Comparison of ENCODE assay signal across 9 cellular contexts in genomic region chr19:7337380-7338194, GRCh38. TPM values are rescaled to one million over a fixed set of nuclear protein-coding genes. Genes with fewer than 3 reads are reported as not detected.
DNase-seq lines count a peak whose midpoint lies in the region; ATAC-seq and TF ChIP-seq lines count a peak whose summit lies in the region.
"Had no signal": no experiment of that assay in that cellular context is flagged by ENCODE, and none has a peak within 500 bp of the region (broad histone marks: within the 10 kb centered on the region; RNA-seq: fewer than 3 reads in every experiment).

No MANE protein-coding gene starts in this region.

- H3K4me1 ChIP-seq in OCI-LY1 (ENCODE audit: insufficient read depth, low read length, severe bottlenecking) = peaks cover 61% of the 10 kb centered on the region
- no peaks in the 10 kb centered on the region for H3K4me1 ChIP-seq in osteoblast (ENCODE audit: insufficient read depth, low read length)
- no peaks in the 10 kb centered on the region for H3K4me1 ChIP-seq in psoas muscle

- H4K20me1 ChIP-seq in OCI-LY1 (ENCODE audit: insufficient read depth, low read length) (no peaks in the 10 kb centered on the region), osteoblast (ENCODE audit: insufficient read depth, low read length) (no peaks in the 10 kb centered on the region)

- H3K4me2 ChIP-seq in OCI-LY1 (ENCODE audit: low read length) = peak overlapping the region; percentile 58
- no peak overlapping the region for H3K4me2 ChIP-seq in osteoblast (ENCODE audit: insufficient read depth, low read length)

- peak overlapping the region; percentile 95 for H3K27ac ChIP-seq in OCI-LY1 (ENCODE audit: low read depth, low read length, poor library complexity, severe bottlenecking)
- H3K27ac ChIP-seq in osteoblast (ENCODE audit: low read depth, low read length) = no peak overlapping the region
- H3K27ac ChIP-seq in psoas muscle = no peak overlapping the region
- H3K27ac ChIP-seq: C4-2B had no signal

- 75 to 81% (median 80%) methylated on average over 12 of the region's 12 CpGs for WGBS in psoas muscle, 3 donors

- TF ChIP-seq CTCF in OCI-LY1 (IDR thresholded peaks at IDR 0.05; ENCODE audit: low read length) (peak; percentile 39; the same call in 1 of the 2 replicates), osteoblast (IDR thresholded peaks at IDR 0.05; ENCODE audit: extremely low read depth, low read depth, low read length) (no peak), psoas muscle (IDR thresholded peaks at IDR 0.05) (no peak)

- H3K36me3 ChIP-seq in OCI-LY1 (ENCODE audit: insufficient read depth, low read length) = no peaks in the 10 kb centered on the region
- no peaks in the 10 kb centered on the region for H3K36me3 ChIP-seq in osteoblast (ENCODE audit: insufficient read depth, low read length)
- H3K36me3 ChIP-seq in psoas muscle (ENCODE audit: insufficient read depth in 1 of 2, low read depth in 1 of 2) = no peaks in the 10 kb centered on the region

- no peaks in the 10 kb centered on the region for H3K9me3 ChIP-seq in OCI-LY1 (ENCODE audit: low read length)
- H3K9me3 ChIP-seq in osteoblast (ENCODE audit: low read depth, low read length) = no peaks in the 10 kb centered on the region
- H3K9me3 ChIP-seq in psoas muscle = no peaks in the 10 kb centered on the region

- H3K4me3 ChIP-seq in OCI-LY1 (ENCODE audit: low read depth, low read length, poor library complexity, severe bottlenecking) (peak overlapping the region; percentile 14), osteoblast (ENCODE audit: insufficient read depth, low read length) (no peak overlapping the region), psoas muscle (no peak overlapping the region)

- H3K27me3 ChIP-seq in OCI-LY1 (ENCODE audit: insufficient read depth, low read length) (no peaks in the 10 kb centered on the region), osteoblast (ENCODE audit: insufficient read depth, low read length) (peaks cover 4% of the 10 kb centered on the region), psoas muscle (ENCODE audit: insufficient read depth in 3 of 3, low read length in 2 of 3) (no peaks in the 10 kb centered on the region)

- H2AFZ ChIP-seq in OCI-LY1 (ENCODE audit: low read length) (no peak overlapping the region), osteoblast (ENCODE audit: low read length) (no peak overlapping the region)

- ATAC-seq in HG02870 (IDR thresholded peaks at IDR 0.05; ENCODE audit: unreplicated experiment) (peak; percentile 74), psoas muscle (no peak)

- peak; percentile 17 for DNase-seq in activated naive CD4-positive, alpha-beta T cell treated with Interleukin-2 at 50 U/mL for 16 hours
- no peak for DNase-seq in activated naive CD4-positive, alpha-beta T cell treated with anti-CD3 and anti-CD28 coated beads, Interleukin-2, amount 50 U/mL, for 16 hours
- DNase-seq in midbrain (lab: John Stamatoyannopoulos, UW) (peak; percentile 30), osteoblast (ENCODE audit: insufficient read length, low spot score, missing footprints) (no peak), psoas muscle (no peak), DMS114 treated with DMSO at 0.1 percent for 48 hours (lab: John Stamatoyannopoulos, UW; ENCODE audit: unreplicated experiment) (no peak)

- no peaks in the 10 kb centered on the region for H3K79me2 ChIP-seq in OCI-LY1 (ENCODE audit: insufficient read depth, low read length)
- no peaks in the 10 kb centered on the region for H3K79me2 ChIP-seq in osteoblast (ENCODE audit: insufficient read depth, low read length)

- H3K9ac ChIP-seq in OCI-LY1 (ENCODE audit: low read length) = peak overlapping the region; percentile 39; the same call in 1 of the 2 replicates

- intact Hi-C loops in psoas muscle (cut with DNase I) = no loop called here

- no peaks in the 10 kb centered on the region for H3K9me2 ChIP-seq in OCI-LY1 (ENCODE audit: low read depth, low read length)

- 0 out of 2 replicates have a peak, but pooled peaks cover 5% of the 10 kb centered on the region for H3F3A ChIP-seq in OCI-LY1 (ENCODE audit: insufficient read depth, low read length)

RNA-seq across cellular contexts. Expression of gene ARHGEF18, which starts 11.2 kb away (rescaled TPM):
- total RNA-seq in osteoblast (32.1 and 44.5 TPM in 2 replicates), psoas muscle (1 to 10 TPM; 6.0 to 8.3 (median 6.9) TPM)
- 10 to 100 TPM in 1 of 3 donors, 1 to 10 TPM in 2; 3.5 to 12.2 (median 5.3) TPM for polyA plus RNA-seq in psoas muscle

RNA-seq across cellular contexts. Expression of gene INSR, which starts 43.4 kb away (rescaled TPM):
- 36.8 and 44.2 TPM in 2 replicates for total RNA-seq in osteoblast
- total RNA-seq in psoas muscle = 10 to 100 TPM; 48.5 to 95.1 (median 66.3) TPM
- 10 to 100 TPM in 2 of 3 donors, 1 to 10 TPM in 1; 3.7 to 13.7 (median 11.4) TPM for polyA plus RNA-seq in psoas muscle

Comparison
In these comparisons a context has a peak if more than half of its experiments do, and no peak if none do; other contexts are left out.
1. DNase-seq: peak in activated naive CD4-positive, alpha-beta T cell treated with Interleukin-2 at 50 U/mL for 16 hours (single experiment) and midbrain (single experiment); none in activated naive CD4-positive, alpha-beta T cell treated with anti-CD3 and anti-CD28 coated beads, Interleukin-2, amount 50 U/mL, for 16 hours (single experiment), osteoblast (single experiment), psoas muscle (0 of 2) and DMS114 treated with DMSO at 0.1 percent for 48 hours (single experiment).